26 cellular contexts compared by ENCODE assay signal in the genomic region with DNA sequence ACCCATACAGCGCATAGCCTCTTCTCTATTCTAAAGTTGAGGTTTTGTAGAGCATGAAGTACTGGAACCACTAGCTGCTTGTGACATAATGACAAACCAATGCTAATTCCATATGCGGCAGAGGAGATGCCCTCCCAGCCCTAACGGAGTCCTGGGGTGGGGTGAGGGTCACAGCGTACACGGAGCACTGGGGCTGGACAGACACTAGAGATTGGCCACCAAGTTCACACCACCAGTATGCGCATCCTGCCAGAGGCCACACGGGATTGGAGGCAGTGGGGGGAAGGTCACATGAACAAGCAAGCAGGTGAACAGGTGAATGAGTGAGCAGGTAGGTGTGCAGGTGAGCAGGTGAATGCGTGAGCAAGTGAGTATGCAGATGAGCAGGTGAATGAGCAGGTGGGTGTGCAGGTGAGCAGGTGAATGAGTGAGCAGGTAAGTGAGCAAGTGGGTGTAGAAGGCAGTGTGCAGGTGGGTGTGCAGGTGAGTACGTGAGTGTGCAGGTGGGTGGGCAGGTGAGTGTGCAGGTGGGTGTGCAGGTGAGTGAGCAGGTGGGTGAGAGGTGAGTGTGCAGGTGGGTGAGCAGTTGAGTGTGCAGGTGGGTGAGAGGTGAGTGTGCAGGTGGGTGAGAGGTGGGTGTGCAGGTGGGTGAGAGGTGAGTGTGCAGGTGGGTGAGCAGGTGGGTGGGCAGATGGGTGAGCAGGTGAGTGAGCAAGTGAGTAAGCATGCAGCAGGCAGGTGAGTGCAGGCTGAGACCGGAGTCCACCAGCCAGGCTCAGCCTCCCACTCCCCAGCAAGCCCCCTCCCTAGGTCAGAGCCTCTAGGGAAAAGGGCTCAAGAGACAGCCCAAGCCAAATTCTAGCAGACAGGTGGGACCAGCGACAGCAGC. TPM values are rescaled to one million over a fixed set of nuclear protein-coding genes. Genes with fewer than 3 reads are reported as not detected.
A peak's percentile ranks its signal among the peaks of the same experiment; 100 is the strongest.
DNase-seq lines count a peak whose midpoint lies in the region; ATAC-seq lines count a peak whose summit lies in the region.
"Had no signal": no experiment of that assay in that cellular context is flagged by ENCODE, and none has a peak within 500 bp of the region (broad histone marks: within the 10 kb centered on the region; RNA-seq: fewer than 3 reads in every experiment).

No MANE protein-coding gene starts in this region.

- DNase-seq in CD4-positive, CD25-positive, alpha-beta regulatory T cell = no peak
- DNase-seq in DMS53 treated with DMSO at 0.1 percent for 48 hours (lab: John Stamatoyannopoulos, UW; ENCODE audit: unreplicated experiment) = peak; percentile 16
- DNase-seq in RPMI7951 (ENCODE audit: low read depth) = peak; percentile 11
- DNase-seq: activated CD4-positive, alpha-beta T cell treated with anti-CD3 and anti-CD28 coated beads, Interleukin-2, amount 50 U/mL, for 48 hours; activated CD4-positive, CD25-positive, alpha-beta regulatory T cell; activated effector memory CD4-positive, alpha-beta T cell treated with Interleukin-2 at 50 U/mL for 16 hours; CD8-positive, alpha-beta T cell; effector memory CD4-positive, alpha-beta T cell; hypothalamus; MM.1S; NCI-H1930; NCI-H524; spleen; stimulated activated CD4-positive, alpha-beta T cell treated with anti-CD3 and anti-CD28 coated beads, Interleukin-4, amount 100 ng/mL, for 24 hours; stimulated activated naive CD8-positive, alpha-beta T cell treated with anti-CD3 and anti-CD28 coated beads, Interleukin-15, Interleukin-2, amounts not matched to agents 100 U/mL and 50 U/mL, for 24 hours; T1000; tibial artery had no signal

- H3K9me3 Mint-ChIP-seq in CD4-positive, CD25-positive, alpha-beta regulatory T cell = no peaks in the 10 kb centered on the region
- H3K9me3 Mint-ChIP-seq: brain; CD8-positive, alpha-beta T cell had no signal

- H3K4me1 Mint-ChIP-seq in CD4-positive, CD25-positive, alpha-beta regulatory T cell = peaks cover 0 to 8% (median 4%) of the 10 kb centered on the region in 4 donors

- no peaks in the 10 kb centered on the region for H3K4me1 ChIP-seq in CD4-positive, CD25-positive, alpha-beta regulatory T cell (ENCODE audit: control insufficient read depth, insufficient read depth, low read length, poor library complexity, severe bottlenecking)
- H3K4me1 ChIP-seq in muscle layer of colon (ENCODE audit: insufficient read depth, low read length) = peaks cover 82% of the 10 kb centered on the region

- H3K27ac Mint-ChIP-seq in CD4-positive, CD25-positive, alpha-beta regulatory T cell = peak overlapping the region in 2 of 3 donors; percentile 71 to 75
- H3K27ac Mint-ChIP-seq: CD8-positive, alpha-beta T cell had no signal

- H3K36me3 Mint-ChIP-seq in CD4-positive, CD25-positive, alpha-beta regulatory T cell = no peaks in the 10 kb centered on the region
- H3K36me3 Mint-ChIP-seq: brain; CD8-positive, alpha-beta T cell had no signal

- no peaks in the 10 kb centered on the region for H3K9me3 ChIP-seq in CD4-positive, CD25-positive, alpha-beta regulatory T cell (ENCODE audit: control insufficient read depth in 2 of 2, low read length in 2 of 2)
- no peaks in the 10 kb centered on the region for H3K9me3 ChIP-seq in muscle layer of colon (ENCODE audit: low read length)
- H3K9me3 ChIP-seq: esophagus muscularis mucosa, neutrophil, spleen, tibial artery had no signal

- no peaks in the 10 kb centered on the region for H3K27me3 Mint-ChIP-seq in CD4-positive, CD25-positive, alpha-beta regulatory T cell

- no peak overlapping the region for H3K4me3 ChIP-seq in CD4-positive, CD25-positive, alpha-beta regulatory T cell (ENCODE audit: low read depth, low read length)
- no peak overlapping the region for H3K4me3 ChIP-seq in muscle layer of colon (ENCODE audit: low read depth in 1 of 2, low read length in 2 of 2)
- H3K4me3 ChIP-seq: esophagus muscularis mucosa, lung, spleen, tibial artery had no signal

- no peak overlapping the region for H3K9ac ChIP-seq in muscle layer of colon (ENCODE audit: low read length)

- H3K36me3 ChIP-seq in CD4-positive, CD25-positive, alpha-beta regulatory T cell (ENCODE audit: control insufficient read depth, insufficient read depth, low read length) = no peaks in the 10 kb centered on the region
- H3K36me3 ChIP-seq in muscle layer of colon (ENCODE audit: insufficient read depth, low read length) = no peaks in the 10 kb centered on the region
- H3K36me3 ChIP-seq: esophagus muscularis mucosa, neutrophil, spleen, tibial artery had no signal

- no peak overlapping the region for H3K27ac ChIP-seq in CD4-positive, CD25-positive, alpha-beta regulatory T cell (ENCODE audit: insufficient read depth, low read length, poor library complexity, severe bottlenecking)
- H3K27ac ChIP-seq in muscle layer of colon (ENCODE audit: low read depth, low read length) = peak overlapping the region; percentile 1
- H3K27ac ChIP-seq: neutrophil, tibial artery had no signal

- no peak for ATAC-seq in CD4-positive, CD25-positive, alpha-beta regulatory T cell (ENCODE audit: low read depth in 2 of 2)
- ATAC-seq in HG02840 (IDR thresholded peaks at IDR 0.05; ENCODE audit: low FRiP score, unreplicated experiment) = no peak
- ATAC-seq in HG03378 (IDR thresholded peaks at IDR 0.05; ENCODE audit: unreplicated experiment) = no peak
- no peak for ATAC-seq in GM21526 (IDR thresholded peaks at IDR 0.05; ENCODE audit: low FRiP score, unreplicated experiment)
- ATAC-seq in GM18502 (IDR thresholded peaks at IDR 0.05; ENCODE audit: poor library complexity, unreplicated experiment) = no peak
- ATAC-seq: CD8-positive, alpha-beta T cell; stimulated activated naive CD8-positive, alpha-beta T cell treated with anti-CD3 and anti-CD28 coated beads, Interleukin-15, Interleukin-2, amounts not matched to agents 100 U/mL and 50 U/mL, for 24 hours had no signal

- no peaks in the 10 kb centered on the region for H3K27me3 ChIP-seq in CD4-positive, CD25-positive, alpha-beta regulatory T cell (ENCODE audit: control insufficient read depth, insufficient read depth, low read length)
- H3K27me3 ChIP-seq in muscle layer of colon (ENCODE audit: control insufficient read depth in 1 of 2, insufficient read depth in 2 of 2, low read length in 2 of 2) = no peaks in the 10 kb centered on the region
- H3K27me3 ChIP-seq: esophagus muscularis mucosa, neutrophil, spleen, tibial artery had no signal

- H3K4me3 Mint-ChIP-seq in CD4-positive, CD25-positive, alpha-beta regulatory T cell = no peak overlapping the region
- H3K4me3 Mint-ChIP-seq: CD8-positive, alpha-beta T cell had no signal

RNA-seq across cellular contexts. Expression of a gene that starts 52.7 kb away (rescaled TPM):
- 6.3 TPM for total RNA-seq in CD4-positive, CD25-positive, alpha-beta regulatory T cell
- 1 to 10 TPM in 1 of 4 donors, under 1 TPM in 3; 0.62 to 2.4 (median 0.84) TPM for polyA plus RNA-seq in CD4-positive, CD25-positive, alpha-beta regulatory T cell
- total RNA-seq in RPMI7951 (2014; rRNA removed; shearing (Covaris generic)) = 3.4 and 5.8 TPM in 2 replicates

Comparison
In these comparisons a context has a peak if more than half of its experiments do, and no peak if none do; other contexts are left out.
1. DNase-seq: peak in DMS53 treated with DMSO at 0.1 percent for 48 hours (single experiment) and RPMI7951 (single experiment); none in CD4-positive, CD25-positive, alpha-beta regulatory T cell (0 of 3).